ENCODE assay signal across 17 cellular contexts in the genomic region with DNA sequence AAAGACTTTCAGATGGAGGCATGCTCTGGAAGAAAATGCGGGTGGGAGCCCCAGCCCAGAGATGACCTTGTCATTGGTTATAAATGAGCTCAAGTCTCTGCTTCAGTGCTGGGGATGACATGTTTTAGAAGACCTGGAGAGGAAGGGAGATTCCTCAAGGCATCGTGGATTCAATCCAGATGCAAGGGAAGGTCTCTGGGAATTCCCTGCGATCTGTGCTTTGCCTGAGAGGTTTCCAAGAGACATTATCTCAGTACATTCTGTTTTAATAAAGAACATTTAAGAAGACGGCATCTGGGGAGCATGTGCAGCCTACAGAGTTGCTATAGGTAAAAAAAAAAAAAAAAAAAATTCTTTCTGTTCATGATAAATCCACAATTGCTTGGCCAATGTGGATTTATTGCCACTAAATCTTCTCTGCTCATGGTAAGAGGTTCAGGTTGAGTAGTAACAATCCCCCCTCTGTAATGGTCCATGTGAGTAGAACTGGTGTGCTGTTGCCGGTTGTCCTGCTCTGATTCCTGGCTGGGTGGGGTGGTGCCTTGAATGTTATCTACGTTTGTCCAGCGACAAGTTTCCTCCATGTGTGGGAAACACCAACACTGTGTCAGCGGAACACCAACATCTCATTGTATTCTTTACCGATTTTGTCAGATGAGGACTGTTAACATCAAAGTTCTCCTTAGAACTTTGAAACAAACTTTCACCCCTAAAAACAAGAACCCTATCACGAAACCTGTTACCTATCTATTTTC.
DNase-seq lines count a peak whose midpoint lies in the region; ATAC-seq, FAIRE-seq and TF ChIP-seq lines count a peak whose summit lies in the region.
"Had no signal": no experiment of that assay in that cellular context is flagged by ENCODE, and none has a peak within 500 bp of the region (broad histone marks: within the 10 kb centered on the region; RNA-seq: fewer than 3 reads in every experiment).

No MANE protein-coding gene starts in this region.

- no peaks in the 10 kb centered on the region for H3K9me2 ChIP-seq in HCT116 (ENCODE audit: insufficient read depth)

- H3K4me3 ChIP-seq in HCT116 (replicated peaks in 1 of 2; ENCODE audit: low read depth in 1 of 2, low read length in 2 of 2): no peak overlapping the region
- H3K4me3 ChIP-seq in A673 (ENCODE audit: low read depth, low read length, poor library complexity, severe bottlenecking): no peak overlapping the region
- H3K4me3 ChIP-seq in small intestine (ENCODE audit: low read depth in 1 of 2, low read length in 2 of 2): no peak overlapping the region
- H3K4me3 ChIP-seq: BLaER1 treated with 17β-estradiol and CSF1 and Interleukin-3, amounts not matched to agents 10 nM and 100 nM had no signal

- no peak overlapping the region for H3K4me2 ChIP-seq in HCT116 (ENCODE audit: low read length)
- H3K4me2 ChIP-seq: BLaER1 treated with 17β-estradiol and CSF1 and Interleukin-3, amounts not matched to agents 10 nM and 100 nM had no signal

- ATAC-seq in HCT116: no peak
- ATAC-seq: CD8-positive, alpha-beta T cell had no signal

- H3K27me3 ChIP-seq in HCT116 (ENCODE audit: insufficient read depth, low read length) (no peaks in the 10 kb centered on the region), A673 (replicated peaks; ENCODE audit: insufficient read depth, low read depth, low read length, poor library complexity) (no peaks in the 10 kb centered on the region), small intestine (ENCODE audit: control insufficient read depth in 2 of 2, insufficient read depth in 2 of 2, low read length in 2 of 2) (peaks cover 0 to 2% of the 10 kb centered on the region in 2 donors)
- H3K27me3 ChIP-seq: BLaER1 treated with 17β-estradiol and CSF1 and Interleukin-3, amounts not matched to agents 10 nM and 100 nM had no signal

- H2AFZ ChIP-seq in HCT116 (ENCODE audit: low read depth, low read length, poor library complexity, severe bottlenecking): no peak overlapping the region

- RAD21 ChIA-PET in HCT116 (lab: Charles Lee; ENCODE audit: low non-redundant PET in 1 of 2, low total read pairs in 2 of 2, uncharacterized antibody in 2 of 2, unreplicated experiment in 2 of 2): no interaction called here

- TF ChIP-seq RAD21 in HCT116 (IDR thresholded peaks at IDR 0.05; ENCODE audit: low read depth): no peak

- no peak for DNase-seq in HCT116 (ENCODE audit: low read depth, low spot score)
- DNase-seq in ecto neural progenitor cell (ENCODE audit: low spot score): peak; percentile 24
- DNase-seq in mesothelial cell of epicardium (ENCODE audit: low spot score in 2 of 2, unreplicated experiment in 2 of 2): no peak
- DNase-seq in osteocyte (ENCODE audit: extremely low spot score, unreplicated experiment): peak; percentile 15
- no peak for DNase-seq in A673 (ENCODE audit: low spot score)
- DNase-seq in NOMO-1 treated with dmso at 0.1 percent for 144 hours (lab: John Stamatoyannopoulos, UW; ENCODE audit: unreplicated experiment): no peak
- DNase-seq in small intestine: no peak
- DNase-seq: 8988T; Calu3; CD8-positive, alpha-beta T cell; DMS79 treated with DMSO at 0.1 percent for 48 hours; H9 had no signal

- H3K79me2 ChIP-seq in HCT116 (ENCODE audit: insufficient read depth, low read length): no peaks in the 10 kb centered on the region

- H3K4me1 Mint-ChIP-seq in mesothelial cell of epicardium (peaks cover 62% of the 10 kb centered on the region), osteocyte (ENCODE audit: unreplicated experiment) (peaks cover 11% of the 10 kb centered on the region)
- H3K4me1 Mint-ChIP-seq: B cell had no signal

- no peaks in the 10 kb centered on the region for H3K27me3 Mint-ChIP-seq in mesothelial cell of epicardium (ENCODE audit: low read depth)
- no peaks in the 10 kb centered on the region for H3K27me3 Mint-ChIP-seq in osteocyte (ENCODE audit: unreplicated experiment)

- CTCF ChIA-PET in HCT116 (lab: Charles Lee): no interaction called here
- CTCF ChIA-PET in A673 (lab: Charles Lee): no interaction called here

- H3K9me3 ChIP-seq in HCT116 (ENCODE audit: control insufficient read depth in 1 of 2, insufficient read depth in 1 of 2, low read depth in 1 of 2, low read length in 2 of 2) (no peaks in the 10 kb centered on the region), A673 (ENCODE audit: low read depth, low read length, poor library complexity, severe bottlenecking) (no peaks in the 10 kb centered on the region), small intestine (ENCODE audit: control insufficient read depth, low read depth) (no peaks in the 10 kb centered on the region)

- FAIRE-seq in small intestine (lab: Jason Lieb, UNC): no peak
- FAIRE-seq: GM12891, GM19239, H1 had no signal

- no peaks in the 10 kb centered on the region for H3K36me3 ChIP-seq in HCT116 (ENCODE audit: control insufficient read depth in 1 of 2, insufficient read depth in 2 of 2, low read length in 2 of 2)
- no peaks in the 10 kb centered on the region for H3K36me3 ChIP-seq in A673 (ENCODE audit: insufficient read depth, low read length, poor library complexity, severe bottlenecking)
- H3K36me3 ChIP-seq in small intestine (ENCODE audit: control insufficient read depth in 2 of 2, insufficient read depth in 2 of 2, low read length in 2 of 2): no peaks in the 10 kb centered on the region
- H3K36me3 ChIP-seq: BLaER1 treated with 17β-estradiol and CSF1 and Interleukin-3, amounts not matched to agents 10 nM and 100 nM had no signal

- H3K27ac ChIP-seq in HCT116 (ENCODE audit: low read depth, low read length): peak overlapping the region; percentile 93; the same call in 1 of the 2 replicates
- no peak overlapping the region for H3K27ac ChIP-seq in A673 (ENCODE audit: low read depth, low read length, poor library complexity, severe bottlenecking)
- no peak overlapping the region for H3K27ac ChIP-seq in small intestine (ENCODE audit: low read depth in 1 of 2, low read length in 1 of 2)
- H3K27ac ChIP-seq: BLaER1 treated with 17β-estradiol and CSF1 and Interleukin-3, amounts not matched to agents 10 nM and 100 nM had no signal

- POLR2A ChIA-PET in HCT116 (lab: Charles Lee) (interaction anchor here (4.3 kb wide), 1 partner anchor 24 kb away, joined by 22 read pairs; no protein-coding TSS in a partner anchor), A673 (lab: Charles Lee; ENCODE audit: low non-redundant PET) (no interaction called here)

- no TSS peak for BruUV-seq in HCT116 (replicated peaks; lab: Mats Ljungman, UMichigan)
- no TSS peak for BruUV-seq in A673 (replicated peaks; lab: Mats Ljungman, UMichigan)

- H3K27ac Mint-ChIP-seq in mesothelial cell of epicardium: peak overlapping the region; percentile 41
- H3K27ac Mint-ChIP-seq in osteocyte (ENCODE audit: unreplicated experiment): no peak overlapping the region
- H3K27ac Mint-ChIP-seq: B cell; CD8-positive, alpha-beta T cell; H9 had no signal

- no peaks in the 10 kb centered on the region for H3K9me3 Mint-ChIP-seq in mesothelial cell of epicardium
- no peaks in the 10 kb centered on the region for H3K9me3 Mint-ChIP-seq in osteocyte (ENCODE audit: unreplicated experiment)
- H3K9me3 Mint-ChIP-seq: CD8-positive, alpha-beta T cell; H9 had no signal

- intact Hi-C loops in HCT116 (cut with micrococcal nuclease): no loop called here
- intact Hi-C loops in A673 (cut with micrococcal nuclease; ENCODE audit: unreplicated experiment): no loop called here

- H3K36me3 Mint-ChIP-seq in mesothelial cell of epicardium: no peaks in the 10 kb centered on the region
- no peaks in the 10 kb centered on the region for H3K36me3 Mint-ChIP-seq in osteocyte (ENCODE audit: unreplicated experiment)
- H3K36me3 Mint-ChIP-seq: CD8-positive, alpha-beta T cell had no signal

- H3K9ac ChIP-seq in HCT116 (ENCODE audit: low read length): no peak overlapping the region; the same call in 1 of the 2 replicates
- H3K9ac ChIP-seq: BLaER1 treated with 17β-estradiol and CSF1 and Interleukin-3, amounts not matched to agents 10 nM and 100 nM had no signal

- H4K20me1 ChIP-seq in HCT116 (ENCODE audit: insufficient read depth): no peaks in the 10 kb centered on the region
- H4K20me1 ChIP-seq: BLaER1 treated with 17β-estradiol and CSF1 and Interleukin-3, amounts not matched to agents 10 nM and 100 nM had no signal

- TF ChIP-seq POLR2A in HCT116 (IDR thresholded peaks at IDR 0.05; ENCODE audit: borderline replicate concordance, extremely low read depth, insufficient read depth, insufficient read length): no peak

- TF ChIP-seq CTCF in HCT116 (IDR thresholded peaks at IDR 0.05 in 2 of 3, conservative IDR thresholded peaks at IDR 0.05 in 1 of 3; ENCODE audit: borderline replicate concordance in 1 of 3, insufficient read depth in 1 of 3, low read depth in 2 of 3, low read length in 2 of 3) (no peak), mesothelial cell of epicardium (IDR thresholded peaks at IDR 0.05; ENCODE audit: unreplicated experiment) (no peak), osteocyte (IDR thresholded peaks at IDR 0.05) (no peak), A673 (conservative IDR thresholded peaks at IDR 0.05; ENCODE audit: low read depth, low read length) (no peak)

- H3K4me3 Mint-ChIP-seq in mesothelial cell of epicardium: no peak overlapping the region
- no peak overlapping the region for H3K4me3 Mint-ChIP-seq in osteocyte (ENCODE audit: unreplicated experiment)
- H3K4me3 Mint-ChIP-seq: B cell; CD8-positive, alpha-beta T cell; H9 had no signal

- peaks cover 53 to 95% of the 10 kb centered on the region in 2 experiments for H3K4me1 ChIP-seq in HCT116 (ENCODE audit: control insufficient read depth in 1 of 2, insufficient read depth in 2 of 2, low read length in 2 of 2)
- peaks cover 23% of the 10 kb centered on the region for H3K4me1 ChIP-seq in A673 (ENCODE audit: insufficient read depth, low read length, poor library complexity, severe bottlenecking)
- H3K4me1 ChIP-seq in small intestine (ENCODE audit: control insufficient read depth in 2 of 2, insufficient read depth in 1 of 2, low read depth in 1 of 2, low read length in 1 of 2): no peaks in the 10 kb centered on the region

- 83 to 88% (median 84%) methylated on average over 10 of the region's 10 CpGs for WGBS in small intestine, 3 donors

TF ChIP-seq in HCT116, 20 proteins besides CTCF, POLR2A, EP300 and RAD21:
- TF ChIP-seq ZFX (IDR thresholded peaks at IDR 0.05): no peak
- TF ChIP-seq, protein P1, sequence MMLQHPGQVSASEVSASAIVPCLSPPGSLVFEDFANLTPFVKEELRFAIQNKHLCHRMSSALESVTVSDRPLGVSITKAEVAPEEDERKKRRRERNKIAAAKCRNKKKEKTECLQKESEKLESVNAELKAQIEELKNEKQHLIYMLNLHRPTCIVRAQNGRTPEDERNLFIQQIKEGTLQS (IDR thresholded peaks at IDR 0.05): no peak
- no peak for TF ChIP-seq ELF1 (IDR thresholded peaks at IDR 0.05; ENCODE audit: borderline replicate concordance, low read depth)
- TF ChIP-seq ZNF274 (IDR thresholded peaks at IDR 0.05; ENCODE audit: low read depth, low read length): no peak
- TF ChIP-seq SRF (IDR thresholded peaks at IDR 0.05; ENCODE audit: low read depth): no peak
- no peak for TF ChIP-seq SIN3A (IDR thresholded peaks at IDR 0.05; ENCODE audit: low read depth)
- TF ChIP-seq CBX3 (IDR thresholded peaks at IDR 0.05; ENCODE audit: low read depth): no peak
- TF ChIP-seq, protein P2, sequence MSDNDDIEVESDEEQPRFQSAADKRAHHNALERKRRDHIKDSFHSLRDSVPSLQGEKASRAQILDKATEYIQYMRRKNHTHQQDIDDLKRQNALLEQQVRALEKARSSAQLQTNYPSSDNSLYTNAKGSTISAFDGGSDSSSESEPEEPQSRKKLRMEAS (IDR thresholded peaks at IDR 0.05): no peak

Comparison
In these comparisons a context has a peak if more than half of its experiments do, and no peak if none do; other contexts are left out.
1. DNase-seq: peak in ecto neural progenitor cell (single experiment) and osteocyte (single experiment); none in HCT116 (single experiment), mesothelial cell of epicardium (0 of 2), A673 (single experiment), NOMO-1 treated with dmso at 0.1 percent for 144 hours (single experiment) and small intestine (single experiment).